In genomic region chr18:6558770-6559169, GRCh38 we compare ENCODE assay signal across 1 cellular context.
TF ChIP-seq lines count a peak whose summit lies in the region.

No MANE protein-coding gene starts in this region.

TF ChIP-seq in GM23338, 12 proteins besides CTCF, POLR2A, EP300 and RAD21:
- TF ChIP-seq ZNF462 (CRISPR knock-in tag; IDR thresholded peaks at IDR 0.05), result no peak
- TF ChIP-seq EZH2 (IDR thresholded peaks at IDR 0.05; ENCODE audit: low read depth, unreplicated experiment), result no peak
- TF ChIP-seq ZNF331 (CRISPR knock-in tag; IDR thresholded peaks at IDR 0.05; ENCODE audit: low read depth), result no peak
- TF ChIP-seq CREB1 (CRISPR knock-in tag; IDR thresholded peaks at IDR 0.05; ENCODE audit: low read depth), result no peak
- TF ChIP-seq, protein P1, sequence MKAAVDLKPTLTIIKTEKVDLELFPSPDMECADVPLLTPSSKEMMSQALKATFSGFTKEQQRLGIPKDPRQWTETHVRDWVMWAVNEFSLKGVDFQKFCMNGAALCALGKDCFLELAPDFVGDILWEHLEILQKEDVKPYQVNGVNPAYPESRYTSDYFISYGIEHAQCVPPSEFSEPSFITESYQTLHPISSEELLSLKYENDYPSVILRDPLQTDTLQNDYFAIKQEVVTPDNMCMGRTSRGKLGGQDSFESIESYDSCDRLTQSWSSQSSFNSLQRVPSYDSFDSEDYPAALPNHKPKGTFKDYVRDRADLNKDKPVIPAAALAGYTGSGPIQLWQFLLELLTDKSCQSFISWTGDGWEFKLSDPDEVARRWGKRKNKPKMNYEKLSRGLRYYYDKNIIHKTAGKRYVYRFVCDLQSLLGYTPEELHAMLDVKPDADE (IDR thresholded peaks at IDR 0.05), result no peak
- TF ChIP-seq EZH2phosphoT487 (IDR thresholded peaks at IDR 0.05; ENCODE audit: unreplicated experiment), result no peak
- TF ChIP-seq ZNF114 (CRISPR knock-in tag; IDR thresholded peaks at IDR 0.05), result no peak
- TF ChIP-seq STAT1 (IDR thresholded peaks at IDR 0.05; ENCODE audit: unreplicated experiment), result no peak
- TF ChIP-seq NANOG (IDR thresholded peaks at IDR 0.05; ENCODE audit: borderline replicate concordance), result no peak
- no peak for TF ChIP-seq REST (IDR thresholded peaks at IDR 0.05; ENCODE audit: unreplicated experiment)
- no peak for TF ChIP-seq JUNB (IDR thresholded peaks at IDR 0.05; ENCODE audit: unreplicated experiment)
- TF ChIP-seq POLR2AphosphoS5 (IDR thresholded peaks at IDR 0.05; ENCODE audit: low read depth), result no peak
TF ChIP-seq in GM23338: peak in this region for 0.
